2 cellular contexts compared by ENCODE assay signal in genomic region chr2:8694737-8695136, GRCh38.
TF ChIP-seq lines count a peak whose summit lies in the region.

No MANE protein-coding gene starts in this region.

TF ChIP-seq in A549, 52 proteins besides CTCF, POLR2A, EP300 and RAD21:
- TF ChIP-seq SMC3 (IDR thresholded peaks at IDR 0.05) (no peak), MAFK (IDR thresholded peaks at IDR 0.05; ENCODE audit: partially characterized antibody) (no peak), JUNB (IDR thresholded peaks at IDR 0.05) (no peak), EHMT2 (IDR thresholded peaks at IDR 0.05; ENCODE audit: low read depth) (no peak), JUN (IDR thresholded peaks at IDR 0.05) (no peak), MAZ (IDR thresholded peaks at IDR 0.05; ENCODE audit: borderline replicate concordance, low read depth, low read length) (no peak), CHD2 (IDR thresholded peaks at IDR 0.05; ENCODE audit: low read length, partially characterized antibody) (no peak), MYC (IDR thresholded peaks at IDR 0.05; ENCODE audit: borderline replicate concordance, low read length) (no peak), NPAS2 (CRISPR knock-in tag; IDR thresholded peaks at IDR 0.05; ENCODE audit: borderline replicate concordance) (no peak), HOXB13 (CRISPR knock-in tag; IDR thresholded peaks at IDR 0.05; ENCODE audit: low read depth) (no peak), NR3C1 (IDR thresholded peaks at IDR 0.05) (no peak)

TF ChIP-seq in IMR-90, 13 proteins besides CTCF, POLR2A, EP300 and RAD21:
- TF ChIP-seq CEBPB (IDR thresholded peaks at IDR 0.05; ENCODE audit: low read depth, low read length) (no peak), MAFK (IDR thresholded peaks at IDR 0.05; ENCODE audit: low read depth, low read length) (no peak), SMC3 (IDR thresholded peaks at IDR 0.05; ENCODE audit: low read depth, low read length) (no peak), RFX5 (IDR thresholded peaks at IDR 0.05; ENCODE audit: low read depth, low read length) (no peak), CHD1 (IDR thresholded peaks at IDR 0.05; ENCODE audit: low read depth, low read length) (no peak), NFE2L2 (IDR thresholded peaks at IDR 0.05; ENCODE audit: low read depth, low read length) (no peak), MAZ (IDR thresholded peaks at IDR 0.05; ENCODE audit: borderline replicate concordance, low read depth, low read length) (no peak), FOS (IDR thresholded peaks at IDR 0.05; ENCODE audit: low read depth, low read length) (no peak), BHLHE40 (IDR thresholded peaks at IDR 0.05; ENCODE audit: low read depth, low read length) (no peak), RCOR1 (IDR thresholded peaks at IDR 0.05; ENCODE audit: insufficient replicate concordance, low read length) (no peak), MXI1 (IDR thresholded peaks at IDR 0.05; ENCODE audit: borderline replicate concordance, low read depth, low read length) (no peak)
- TF ChIP-seq, protein P1, sequence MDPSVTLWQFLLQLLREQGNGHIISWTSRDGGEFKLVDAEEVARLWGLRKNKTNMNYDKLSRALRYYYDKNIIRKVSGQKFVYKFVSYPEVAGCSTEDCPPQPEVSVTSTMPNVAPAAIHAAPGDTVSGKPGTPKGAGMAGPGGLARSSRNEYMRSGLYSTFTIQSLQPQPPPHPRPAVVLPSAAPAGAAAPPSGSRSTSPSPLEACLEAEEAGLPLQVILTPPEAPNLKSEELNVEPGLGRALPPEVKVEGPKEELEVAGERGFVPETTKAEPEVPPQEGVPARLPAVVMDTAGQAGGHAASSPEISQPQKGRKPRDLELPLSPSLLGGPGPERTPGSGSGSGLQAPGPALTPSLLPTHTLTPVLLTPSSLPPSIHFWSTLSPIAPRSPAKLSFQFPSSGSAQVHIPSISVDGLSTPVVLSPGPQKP (IDR thresholded peaks at IDR 0.05; ENCODE audit: borderline replicate concordance, low read depth, low read length) = no peak
- TF ChIP-seq, protein P2, sequence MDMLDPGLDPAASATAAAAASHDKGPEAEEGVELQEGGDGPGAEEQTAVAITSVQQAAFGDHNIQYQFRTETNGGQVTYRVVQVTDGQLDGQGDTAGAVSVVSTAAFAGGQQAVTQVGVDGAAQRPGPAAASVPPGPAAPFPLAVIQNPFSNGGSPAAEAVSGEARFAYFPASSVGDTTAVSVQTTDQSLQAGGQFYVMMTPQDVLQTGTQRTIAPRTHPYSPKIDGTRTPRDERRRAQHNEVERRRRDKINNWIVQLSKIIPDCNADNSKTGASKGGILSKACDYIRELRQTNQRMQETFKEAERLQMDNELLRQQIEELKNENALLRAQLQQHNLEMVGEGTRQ (IDR thresholded peaks at IDR 0.05; ENCODE audit: low read depth, low read length) = no peak
